In the genomic region with DNA sequence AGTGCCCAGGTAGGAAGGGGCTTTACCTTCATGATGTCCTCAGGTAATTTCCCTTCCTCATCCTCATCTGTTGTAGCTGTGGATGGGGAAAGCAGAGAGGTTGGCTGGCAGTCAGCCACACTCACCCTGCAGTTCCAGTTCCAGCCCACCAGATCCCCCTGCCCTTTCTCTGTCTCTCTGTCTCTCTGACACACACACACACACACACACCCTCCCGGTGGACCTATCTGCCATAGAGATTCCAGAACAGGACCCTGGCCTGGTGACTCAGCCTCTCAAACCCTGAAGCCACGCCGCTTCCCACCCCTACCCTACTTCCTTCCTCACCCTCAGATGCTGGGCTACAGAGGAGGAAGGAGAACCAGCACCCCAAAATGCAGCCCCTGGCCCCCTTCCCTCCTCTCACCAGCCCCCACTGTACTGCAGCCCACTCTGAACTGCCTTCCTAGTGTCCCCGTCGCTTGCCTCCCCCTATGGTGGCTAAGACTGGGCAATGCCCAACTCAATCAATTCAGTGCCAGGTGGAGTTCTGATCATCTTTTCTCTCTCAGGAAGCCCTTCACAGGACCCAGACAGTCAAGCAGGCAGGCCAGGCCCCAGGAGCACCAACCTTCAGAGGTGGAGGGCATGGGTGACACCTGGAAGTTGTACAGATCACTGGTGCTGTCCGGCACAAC, we compare ENCODE assay signal across 14 cellular contexts.
DNase-seq lines count a peak whose midpoint lies in the region; ATAC-seq lines count a peak whose summit lies in the region.
"Had no signal": no experiment of that assay in that cellular context is flagged by ENCODE, and none has a peak within 500 bp of the region (broad histone marks: within the 10 kb centered on the region; RNA-seq: fewer than 3 reads in every experiment).

No MANE protein-coding gene starts in this region.

- DNase-seq in stimulated activated CD4-positive, alpha-beta T cell treated with anti-CD3 and anti-CD28 coated beads, Interleukin-15, amount 100 ng/mL, for 24 hours, result peak; percentile 35
- DNase-seq in stimulated activated CD4-positive, alpha-beta T cell treated with anti-CD3 and anti-CD28 coated beads, Interleukin-12 subunit alpha, Interleukin-12 subunit beta, amount 100 ng/mL, for 4 hours, result no peak
- no peak for DNase-seq in retina
- DNase-seq: activated gamma-delta T cell treated with Interleukin-2 at 50 U/mL for 16 hours; BE2C; effector CD8-positive, alpha-beta T cell; NCI-H1930; thyroid gland had no signal

- no peak overlapping the region for H3K4me3 ChIP-seq in mucosa of stomach (ENCODE audit: low read length)
- H3K4me3 ChIP-seq: thyroid gland had no signal

- no peaks in the 10 kb centered on the region for H3K9me3 Mint-ChIP-seq in activated naive CD8-positive, alpha-beta T cell (ENCODE audit: low read depth)
- H3K9me3 Mint-ChIP-seq: neural crest cell had no signal

- no peaks in the 10 kb centered on the region for H3K27me3 Mint-ChIP-seq in activated naive CD8-positive, alpha-beta T cell

- peak overlapping the region; percentile 97 for H3K4me3 Mint-ChIP-seq in activated naive CD8-positive, alpha-beta T cell
- H3K4me3 Mint-ChIP-seq: neural crest cell had no signal

- peaks cover 34% of the 10 kb centered on the region for H3K4me1 ChIP-seq in mucosa of stomach (ENCODE audit: control insufficient read depth, insufficient read depth, low read length)
- H3K4me1 ChIP-seq: BE2C had no signal

- peaks cover 55% of the 10 kb centered on the region for H3K4me1 Mint-ChIP-seq in activated naive CD8-positive, alpha-beta T cell (ENCODE audit: low read depth)
- H3K4me1 Mint-ChIP-seq: neural crest cell had no signal

- peaks cover 43% of the 10 kb centered on the region for H3K36me3 ChIP-seq in mucosa of stomach (ENCODE audit: control insufficient read depth, insufficient read depth, low read length)
- H3K36me3 ChIP-seq: BE2C had no signal

- H3K27ac Mint-ChIP-seq in activated naive CD8-positive, alpha-beta T cell, result peak overlapping the region; percentile 97

- peak overlapping the region; percentile 24 for H3K9ac ChIP-seq in mucosa of stomach (ENCODE audit: low read length)

- no peak for ATAC-seq in GM21786 (IDR thresholded peaks at IDR 0.05; ENCODE audit: unreplicated experiment)
- ATAC-seq in HG02798 (IDR thresholded peaks at IDR 0.05; ENCODE audit: poor library complexity, unreplicated experiment), result no peak
- no peak for ATAC-seq in GM18870 (IDR thresholded peaks at IDR 0.05; ENCODE audit: unreplicated experiment)

- H3K36me3 Mint-ChIP-seq in activated naive CD8-positive, alpha-beta T cell, result peaks cover 30% of the 10 kb centered on the region

- no peaks in the 10 kb centered on the region for H3K9me3 ChIP-seq in mucosa of stomach (ENCODE audit: control insufficient read depth, low read length)
- H3K9me3 ChIP-seq: BE2C, thyroid gland had no signal

- no peaks in the 10 kb centered on the region for H3K27me3 ChIP-seq in mucosa of stomach (ENCODE audit: control insufficient read depth, insufficient read depth, low read length)
- H3K27me3 ChIP-seq: BE2C, thyroid gland had no signal
